In genomic region chr14:80615831-80616230, GRCh38 we compare ENCODE assay signal across 18 cellular contexts.
DNase-seq lines count a peak whose midpoint lies in the region; ATAC-seq and TF ChIP-seq lines count a peak whose summit lies in the region.
"Had no signal": no experiment of that assay in that cellular context is flagged by ENCODE, and none has a peak within 500 bp of the region (broad histone marks: within the 10 kb centered on the region; RNA-seq: fewer than 3 reads in every experiment).

No MANE protein-coding gene starts in this region.

- no peaks in the 10 kb centered on the region for H3K36me3 ChIP-seq in GM06990 (ENCODE audit: control insufficient read depth, insufficient read depth, low read length)
- H3K36me3 ChIP-seq: upper lobe of left lung had no signal

- peak; percentile 4 for DNase-seq in GM06990 (ENCODE audit: extremely low read depth, insufficient read length)
- peak; percentile 8 for DNase-seq in GM19238 (ENCODE audit: insufficient read length, low spot score)
- no peak for DNase-seq in cerebellar cortex (ENCODE audit: low spot score)
- no peak for DNase-seq in osteocyte (ENCODE audit: extremely low spot score, unreplicated experiment)
- no peak for DNase-seq in HUDEP-2 (lab: John Stamatoyannopoulos, UW; ENCODE audit: unreplicated experiment in 76 of 76)
- no peak for DNase-seq in DMS53 (lab: John Stamatoyannopoulos, UW)
- DNase-seq: activated CD4-positive, alpha-beta T cell treated with anti-CD3 and anti-CD28 coated beads, Interleukin-2, amount 10 ng/mL, durations not matched to agents 7 days and 5 days; anterior cingulate cortex; mammary epithelial cell; NCI-H446 treated with DMSO at 0.1 percent for 48 hours; occipital lobe; T-helper 2 cell; upper lobe of left lung had no signal

- H3K27me3 Mint-ChIP-seq in osteocyte (ENCODE audit: unreplicated experiment), result no peaks in the 10 kb centered on the region
- H3K27me3 Mint-ChIP-seq: activated CD4-positive, alpha-beta T cell treated with anti-CD3 and anti-CD28 coated beads, Interleukin-2, amount 10 ng/mL, durations not matched to agents 7 days and 5 days; activated T-helper 17 cell treated with anti-CD3 and anti-CD28 coated beads, Interleukin-2, amount 50 U/mL, for 72 hours had no signal

- H3K4me1 Mint-ChIP-seq in osteocyte (ENCODE audit: unreplicated experiment), result peaks cover 17% of the 10 kb centered on the region
- H3K4me1 Mint-ChIP-seq: activated CD4-positive, alpha-beta T cell treated with anti-CD3 and anti-CD28 coated beads, Interleukin-2, amount 10 ng/mL, durations not matched to agents 7 days and 5 days; activated T-helper 17 cell treated with anti-CD3 and anti-CD28 coated beads, Interleukin-2, amount 50 U/mL, for 72 hours had no signal

- peaks cover 9% of the 10 kb centered on the region for H3K9me3 Mint-ChIP-seq in osteocyte (ENCODE audit: unreplicated experiment)
- H3K9me3 Mint-ChIP-seq: activated CD4-positive, alpha-beta T cell treated with anti-CD3 and anti-CD28 coated beads, Interleukin-2, amount 10 ng/mL, durations not matched to agents 7 days and 5 days; activated T-helper 17 cell treated with anti-CD3 and anti-CD28 coated beads, Interleukin-2, amount 50 U/mL, for 72 hours had no signal

- H3K36me3 Mint-ChIP-seq in osteocyte (ENCODE audit: unreplicated experiment), result peaks cover 12% of the 10 kb centered on the region

- no peaks in the 10 kb centered on the region for H3K27me3 ChIP-seq in GM06990 (replicated peaks; ENCODE audit: control insufficient read depth, insufficient read depth, low read length)
- H3K27me3 ChIP-seq: upper lobe of left lung had no signal

- no peak overlapping the region for H3K4me3 Mint-ChIP-seq in osteocyte (ENCODE audit: unreplicated experiment)
- H3K4me3 Mint-ChIP-seq: activated CD4-positive, alpha-beta T cell treated with anti-CD3 and anti-CD28 coated beads, Interleukin-2, amount 10 ng/mL, durations not matched to agents 7 days and 5 days; activated T-helper 17 cell treated with anti-CD3 and anti-CD28 coated beads, Interleukin-2, amount 50 U/mL, for 72 hours had no signal

- TF ChIP-seq CTCF in GM06990 (IDR thresholded peaks at IDR 0.05; ENCODE audit: insufficient read depth, low read length, poor library complexity, severe bottlenecking), result no peak
- TF ChIP-seq CTCF in osteocyte (IDR thresholded peaks at IDR 0.05), result no peak

- ATAC-seq in GM21825 (IDR thresholded peaks at IDR 0.05; ENCODE audit: unreplicated experiment) (peak; percentile 80), HG03139 (IDR thresholded peaks at IDR 0.05; ENCODE audit: unreplicated experiment) (peak; percentile 91)
- ATAC-seq: A549; activated T-helper 17 cell treated with anti-CD3 and anti-CD28 coated beads, Interleukin-2, amount 50 U/mL, for 72 hours; Panc1 had no signal

- H3K27ac Mint-ChIP-seq in osteocyte (ENCODE audit: unreplicated experiment), result no peak overlapping the region
- H3K27ac Mint-ChIP-seq: activated CD4-positive, alpha-beta T cell treated with anti-CD3 and anti-CD28 coated beads, Interleukin-2, amount 10 ng/mL, durations not matched to agents 7 days and 5 days; activated T-helper 17 cell treated with anti-CD3 and anti-CD28 coated beads, Interleukin-2, amount 50 U/mL, for 72 hours had no signal

- H3K4me3 ChIP-seq in GM06990 (replicated peaks; ENCODE audit: low read depth, low read length), result no peak overlapping the region
- H3K4me3 ChIP-seq: A549, upper lobe of left lung had no signal

Comparison
In these comparisons a context has a peak if more than half of its experiments do, and no peak if none do; other contexts are left out.
1. DNase-seq: peak in GM06990 (single experiment) and GM19238 (single experiment); none in cerebellar cortex (single experiment), osteocyte (single experiment), HUDEP-2 (0 of 76) and DMS53 (single experiment).